8 cellular contexts compared by ENCODE assay signal in genomic region chr6:13454286-13455221, GRCh38. TPM values are rescaled to one million over a fixed set of nuclear protein-coding genes. Genes with fewer than 3 reads are reported as not detected.
DNase-seq lines count a peak whose midpoint lies in the region; ATAC-seq and FAIRE-seq lines count a peak whose summit lies in the region.

No MANE protein-coding gene starts in this region.

- POLR2A ChIA-PET in activated CD4-positive, alpha-beta memory T cell treated with anti-CD3 and anti-CD28 coated beads for 36 hours (lab: Charles Lee) = interaction anchor here (1.1 to 1.4 kb wide), 8 partner anchors 12 to 161 kb away, joined by 3 to 16 read pairs (median 4); partner anchors contain the start of gene NOL7
- POLR2A ChIA-PET in naive thymus-derived CD8-positive, alpha-beta T cell (lab: Charles Lee) = interaction anchor here (0.6 to 1.2 kb wide), 5 partner anchors 10 to 160 kb away, joined by 3 to 6 read pairs (median 3); partner anchors contain the start of genes NOL7 and SIRT5

- H3K27ac ChIP-seq in effector memory CD4-positive, alpha-beta T cell (ENCODE audit: insufficient read depth, low read length, poor library complexity, severe bottlenecking) = no peak overlapping the region

- H3K4me1 Mint-ChIP-seq in IgD-negative memory B cell = peaks cover 37 to 44% (median 44%) of the 10 kb centered on the region in 3 donors
- H3K4me1 Mint-ChIP-seq in activated CD4-positive, alpha-beta memory T cell treated with anti-CD3 and anti-CD28 coated beads for 36 hours (ENCODE audit: low read depth) = peaks cover 43% of the 10 kb centered on the region
- H3K4me1 Mint-ChIP-seq in naive thymus-derived CD8-positive, alpha-beta T cell = peaks cover 19 to 61% (median 25%) of the 10 kb centered on the region in 4 donors
- peaks cover 64% of the 10 kb centered on the region for H3K4me1 Mint-ChIP-seq in stimulated activated naive CD8-positive, alpha-beta T cell treated with anti-CD3 and anti-CD28 coated beads, Interleukin-15, amount 100 ng/mL, for 72 hours

- H3K27me3 Mint-ChIP-seq in IgD-negative memory B cell = no peaks in the 10 kb centered on the region
- H3K27me3 Mint-ChIP-seq in activated CD4-positive, alpha-beta memory T cell treated with anti-CD3 and anti-CD28 coated beads for 36 hours = no peaks in the 10 kb centered on the region
- no peaks in the 10 kb centered on the region for H3K27me3 Mint-ChIP-seq in naive thymus-derived CD8-positive, alpha-beta T cell
- no peaks in the 10 kb centered on the region for H3K27me3 Mint-ChIP-seq in stimulated activated naive CD8-positive, alpha-beta T cell treated with anti-CD3 and anti-CD28 coated beads, Interleukin-15, amount 100 ng/mL, for 72 hours

- no peaks in the 10 kb centered on the region for H3K27me3 ChIP-seq in effector memory CD4-positive, alpha-beta T cell (replicated peaks; ENCODE audit: control insufficient read depth, insufficient read depth, low read length, poor library complexity, severe bottlenecking)

- intact Hi-C loops in activated CD4-positive, alpha-beta memory T cell treated with anti-CD3 and anti-CD28 coated beads for 36 hours (cut with micrococcal nuclease) = loop anchor here (1.0 kb wide), 6 partner anchors 12 to 151 kb away; partner anchors contain the start of gene SIRT5

- no peak overlapping the region for H3K4me3 ChIP-seq in effector memory CD4-positive, alpha-beta T cell (ENCODE audit: insufficient read depth, low read depth, low read length, poor library complexity, severe bottlenecking)

- H3K36me3 ChIP-seq in effector memory CD4-positive, alpha-beta T cell (ENCODE audit: control insufficient read depth, insufficient read depth, low read length) = no peaks in the 10 kb centered on the region

- H3K27ac Mint-ChIP-seq in IgD-negative memory B cell = peak overlapping the region; percentile 56 to 85 (median 60)
- peak overlapping the region; percentile 89 for H3K27ac Mint-ChIP-seq in activated CD4-positive, alpha-beta memory T cell treated with anti-CD3 and anti-CD28 coated beads for 36 hours
- H3K27ac Mint-ChIP-seq in naive thymus-derived CD8-positive, alpha-beta T cell = peak overlapping the region; percentile 67 to 95 (median 89)
- peak overlapping the region; percentile 85 to 87 for H3K27ac Mint-ChIP-seq in stimulated activated naive CD8-positive, alpha-beta T cell treated with anti-CD3 and anti-CD28 coated beads, Interleukin-15, amount 100 ng/mL, for 72 hours

- peaks cover 0 to 4% (median 0%) of the 10 kb centered on the region in 3 donors for H3K9me3 Mint-ChIP-seq in IgD-negative memory B cell
- H3K9me3 Mint-ChIP-seq in activated CD4-positive, alpha-beta memory T cell treated with anti-CD3 and anti-CD28 coated beads for 36 hours = peaks cover 4% of the 10 kb centered on the region
- no peaks in the 10 kb centered on the region for H3K9me3 Mint-ChIP-seq in naive thymus-derived CD8-positive, alpha-beta T cell
- H3K9me3 Mint-ChIP-seq in stimulated activated naive CD8-positive, alpha-beta T cell treated with anti-CD3 and anti-CD28 coated beads, Interleukin-15, amount 100 ng/mL, for 72 hours = no peaks in the 10 kb centered on the region

- H3K9me3 ChIP-seq in effector memory CD4-positive, alpha-beta T cell (ENCODE audit: control insufficient read depth, low read length) = no peaks in the 10 kb centered on the region

- CTCF ChIA-PET in activated CD4-positive, alpha-beta memory T cell treated with anti-CD3 and anti-CD28 coated beads for 36 hours (lab: Charles Lee) = interaction anchor here (0.5 to 1.6 kb wide), 11 partner anchors 10 to 120 kb away, joined by 3 to 11 read pairs (median 4); partner anchors contain the start of gene SIRT5

- peaks cover 6% of the 10 kb centered on the region for H3K36me3 Mint-ChIP-seq in IgD-negative memory B cell
- H3K36me3 Mint-ChIP-seq in activated CD4-positive, alpha-beta memory T cell treated with anti-CD3 and anti-CD28 coated beads for 36 hours = peaks cover 3% of the 10 kb centered on the region
- no peaks in the 10 kb centered on the region for H3K36me3 Mint-ChIP-seq in naive thymus-derived CD8-positive, alpha-beta T cell

- DNase-seq in GM18507 (ENCODE audit: extremely low spot score, insufficient read length, low read depth) (no peak), NCI-H2107 (lab: John Stamatoyannopoulos, UW) (no peak)
- peak; percentile 86 for DNase-seq in activated CD4-positive, alpha-beta memory T cell treated with anti-CD3 and anti-CD28 coated beads for 36 hours
- peak; percentile 26 to 68 (median 49) for DNase-seq in effector memory CD4-positive, alpha-beta T cell
- peak in 9 of 10 donors; percentile 46 to 85 (median 63) for DNase-seq in naive thymus-derived CD8-positive, alpha-beta T cell
- DNase-seq in stimulated activated naive CD8-positive, alpha-beta T cell treated with anti-CD3 and anti-CD28 coated beads, Interleukin-15, amount 100 ng/mL, for 72 hours = peak; percentile 62 to 78

- ATAC-seq in naive thymus-derived CD8-positive, alpha-beta T cell = peak; percentile 84 to 91
- peak; percentile 79 for ATAC-seq in stimulated activated naive CD8-positive, alpha-beta T cell treated with anti-CD3 and anti-CD28 coated beads, Interleukin-15, amount 100 ng/mL, for 72 hours
- no peak for ATAC-seq in GM18861 (IDR thresholded peaks at IDR 0.05; ENCODE audit: unreplicated experiment)

- peak overlapping the region in 3 of 4 donors; percentile 31 to 89 (median 86) for H3K4me3 Mint-ChIP-seq in IgD-negative memory B cell
- peak overlapping the region; percentile 28 for H3K4me3 Mint-ChIP-seq in activated CD4-positive, alpha-beta memory T cell treated with anti-CD3 and anti-CD28 coated beads for 36 hours
- peak overlapping the region; percentile 6 to 85 (median 80) for H3K4me3 Mint-ChIP-seq in naive thymus-derived CD8-positive, alpha-beta T cell
- peak overlapping the region; percentile 77 to 80 for H3K4me3 Mint-ChIP-seq in stimulated activated naive CD8-positive, alpha-beta T cell treated with anti-CD3 and anti-CD28 coated beads, Interleukin-15, amount 100 ng/mL, for 72 hours

- H3K4me1 ChIP-seq in effector memory CD4-positive, alpha-beta T cell (ENCODE audit: control insufficient read depth, insufficient read depth, low read length, poor library complexity, severe bottlenecking) = peaks cover 6% of the 10 kb centered on the region

- FAIRE-seq in GM18507 (lab: Jason Lieb, UNC) = peak; percentile 78

RNA-seq across cellular contexts. Expression of gene GFOD1, which starts 32.8 kb away (rescaled TPM):
- 10.9 TPM for polyA plus RNA-seq in IgD-negative memory B cell
- 1 to 10 TPM; 2.3 to 2.4 TPM for total RNA-seq in activated CD4-positive, alpha-beta memory T cell treated with anti-CD3 and anti-CD28 coated beads for 36 hours
- total RNA-seq in naive thymus-derived CD8-positive, alpha-beta T cell = 1 to 10 TPM; 1.7 to 2.0 TPM
- polyA plus RNA-seq in naive thymus-derived CD8-positive, alpha-beta T cell = 1 to 10 TPM in 1 of 3 donors, under 1 TPM in 2; 0.08 to 1.2 (median 0.88) TPM

Comparison
In these comparisons a context has a peak if more than half of its experiments do, and no peak if none do; other contexts are left out.
1. DNase-seq: peak in activated CD4-positive, alpha-beta memory T cell treated with anti-CD3 and anti-CD28 coated beads for 36 hours (single experiment), effector memory CD4-positive, alpha-beta T cell (3 of 3), naive thymus-derived CD8-positive, alpha-beta T cell (9 of 10) and stimulated activated naive CD8-positive, alpha-beta T cell treated with anti-CD3 and anti-CD28 coated beads, Interleukin-15, amount 100 ng/mL, for 72 hours (2 of 2); none in GM18507 (single experiment) and NCI-H2107 (single experiment).
2. H3K4me3 Mint-ChIP-seq: peak in every context shown above with its lines; median percentile 86 in IgD-negative memory B cell; 80 in naive thymus-derived CD8-positive, alpha-beta T cell; 78 in stimulated activated naive CD8-positive, alpha-beta T cell treated with anti-CD3 and anti-CD28 coated beads, Interleukin-15, amount 100 ng/mL, for 72 hours; 28 in activated CD4-positive, alpha-beta memory T cell treated with anti-CD3 and anti-CD28 coated beads for 36 hours.
3. Peak in every context shown above with its lines, with median percentiles within 50 percentile points of each other: H3K27ac Mint-ChIP-seq.